Comparison of ENCODE assay signal across 24 cellular contexts in genomic region chr1:78153092-78153736, GRCh38.
"Had no signal": no experiment of that assay in that cellular context is flagged by ENCODE, and none has a peak within 500 bp of the region (broad histone marks: within the 10 kb centered on the region; RNA-seq: fewer than 3 reads in every experiment).

No MANE protein-coding gene starts in this region.

- H3K9me3 Mint-ChIP-seq: memory B cell, natural killer cell had no signal

- H3K9me3 ChIP-seq: gastrocnemius medialis, left lung, lower lobe of right lung, pancreas, prostate gland, right lobe of liver, spleen, upper lobe of left lung, uterus had no signal

- H3K4me1 Mint-ChIP-seq: memory B cell, natural killer cell had no signal

- DNase-seq: effector CD4-positive, alpha-beta T cell; endodermal cell; erythroblast; gastrocnemius medialis; islet precursor cell; left lung; lower lobe of right lung; natural killer cell; nucleus accumbens; pancreas; right lobe of liver; spleen; stimulated activated CD4-positive, alpha-beta T cell treated with anti-CD3 and anti-CD28 coated beads, Interleukin-15, amount 100 ng/mL, for 24 hours; stimulated activated CD4-positive, alpha-beta T cell treated with anti-CD3 and anti-CD28 coated beads, Interleukin-1b, Interleukin-23, amount 100 ng/mL, for 48 hours; stimulated activated CD4-positive, alpha-beta T cell treated with anti-CD3 and anti-CD28 coated beads, Interleukin-4, amount 100 ng/mL, for 4 hours; stimulated activated naive CD4-positive, alpha-beta T cell; tibial artery; upper lobe of left lung; uterus had no signal

- ATAC-seq: gastrocnemius medialis, left lung, lower lobe of right lung, natural killer cell, pancreas had no signal

- H3K27ac ChIP-seq: coronary artery, gastrocnemius medialis, left lung, lower lobe of right lung, neural progenitor cell, pancreas, prostate gland, right lobe of liver, spleen, tibial artery, upper lobe of left lung, uterus had no signal

- H3K36me3 ChIP-seq: gastrocnemius medialis, left lung, lower lobe of right lung, neural progenitor cell, pancreas, prostate gland, right lobe of liver, spleen, tibial artery, upper lobe of left lung, uterus had no signal

- H3K9ac ChIP-seq: neural progenitor cell had no signal

- H3K4me3 Mint-ChIP-seq: endodermal cell, memory B cell, mesothelial cell of epicardium, natural killer cell, neural progenitor cell had no signal

- H3K4me3 ChIP-seq: coronary artery, gastrocnemius medialis, left lung, lower lobe of right lung, neural progenitor cell, pancreas, prostate gland, right lobe of liver, spleen, tibial artery, upper lobe of left lung, uterus had no signal

- H3K36me3 Mint-ChIP-seq: mesothelial cell of epicardium, natural killer cell, neural progenitor cell had no signal

- H2AFZ ChIP-seq: neural progenitor cell had no signal

- H3K27ac Mint-ChIP-seq: endodermal cell, memory B cell, mesothelial cell of epicardium, natural killer cell, neural progenitor cell had no signal

- H3K4me1 ChIP-seq: left lung, lower lobe of right lung, pancreas, prostate gland, right lobe of liver, spleen, tibial artery, upper lobe of left lung, uterus had no signal

- H3K27me3 ChIP-seq: gastrocnemius medialis, left lung, neural progenitor cell, pancreas, right lobe of liver, tibial artery, upper lobe of left lung, uterus had no signal

- H3K4me2 ChIP-seq: neural progenitor cell had no signal
